8 cellular contexts compared by ENCODE assay signal in genomic region chr16:15897834-15898254, GRCh38. TPM values are rescaled to one million over a fixed set of nuclear protein-coding genes. Genes with fewer than 3 reads are reported as not detected.
DNase-seq lines count a peak whose midpoint lies in the region; ATAC-seq and TF ChIP-seq lines count a peak whose summit lies in the region.

No MANE protein-coding gene starts in this region.

- TF ChIP-seq CTCF in OCI-LY1 (IDR thresholded peaks at IDR 0.05; ENCODE audit: low read length) (no peak), fibroblast of the aortic adventitia (IDR thresholded peaks at IDR 0.05; ENCODE audit: insufficient read depth, low read length) (no peak), BE2C (IDR thresholded peaks at IDR 0.05; ENCODE audit: low read depth, low read length) (no peak)

- H3K9ac ChIP-seq in BLaER1 treated with 17β-estradiol and CSF1 and Interleukin-3, amounts not matched to agents 10 nM and 100 nM = peak overlapping the region in 5 of 11 experiments; percentile 11 to 51 (median 32); a peak in 3 of 22 replicates
- H3K9ac ChIP-seq in OCI-LY1 (ENCODE audit: low read length) = peak overlapping the region; percentile 12; the same call in 1 of the 2 replicates

- DNase-seq in fibroblast of the aortic adventitia (ENCODE audit: low read depth) (peak; percentile 29), BE2C (no peak), pons (ENCODE audit: low spot score) (no peak)

- H3K27me3 ChIP-seq in BLaER1 treated with 17β-estradiol and CSF1 and Interleukin-3, amounts not matched to agents 10 nM and 100 nM = no peaks in the 10 kb centered on the region
- H3K27me3 ChIP-seq in OCI-LY1 (ENCODE audit: insufficient read depth, low read length) (no peaks in the 10 kb centered on the region), BE2C (no peaks in the 10 kb centered on the region)

- H3K9me3 ChIP-seq in BLaER1 treated with 17β-estradiol and CSF1 and Interleukin-3, amounts not matched to agents 10 nM and 100 nM (replicated peaks in 1 of 11) = no peaks in the 10 kb centered on the region
- H3K9me3 ChIP-seq in OCI-LY1 (ENCODE audit: low read length) (no peaks in the 10 kb centered on the region), BE2C (no peaks in the 10 kb centered on the region; the same call in 1 of the 2 replicates)

- peak overlapping the region; percentile 86; the same call in 1 of the 2 replicates for H2AFZ ChIP-seq in OCI-LY1 (ENCODE audit: low read length)

- no peaks in the 10 kb centered on the region for H3K79me2 ChIP-seq in OCI-LY1 (ENCODE audit: insufficient read depth, low read length)

- peaks cover 18 to 34% (median 27%) of the 10 kb centered on the region in 10 experiments for H3K4me1 ChIP-seq in BLaER1 treated with 17β-estradiol and CSF1 and Interleukin-3, amounts not matched to agents 10 nM and 100 nM
- peaks cover 22% of the 10 kb centered on the region for H3K4me1 ChIP-seq in OCI-LY1 (ENCODE audit: insufficient read depth, low read length, severe bottlenecking)
- no peaks in the 10 kb centered on the region for H3K4me1 ChIP-seq in BE2C

- no peaks in the 10 kb centered on the region for H3K9me2 ChIP-seq in OCI-LY1 (ENCODE audit: low read depth, low read length)

- ATAC-seq in GM21529 (IDR thresholded peaks at IDR 0.05; ENCODE audit: unreplicated experiment) = peak; percentile 62
- no peak for ATAC-seq in HG03457 (IDR thresholded peaks at IDR 0.05; ENCODE audit: unreplicated experiment)
- no peak for ATAC-seq in HG03342 (IDR thresholded peaks at IDR 0.05; ENCODE audit: unreplicated experiment)

- H3K4me3 ChIP-seq in BLaER1 treated with 17β-estradiol and CSF1 and Interleukin-3, amounts not matched to agents 10 nM and 100 nM = no peak overlapping the region
- H3K4me3 ChIP-seq in OCI-LY1 (ENCODE audit: low read depth, low read length, poor library complexity, severe bottlenecking) = peak overlapping the region; percentile 40
- no peak overlapping the region for H3K4me3 ChIP-seq in fibroblast of the aortic adventitia (ENCODE audit: low read depth, low read length)
- no peak overlapping the region for H3K4me3 ChIP-seq in BE2C (ENCODE audit: low read depth, low read length)

- no peaks in the 10 kb centered on the region for H3K36me3 ChIP-seq in BLaER1 treated with 17β-estradiol and CSF1 and Interleukin-3, amounts not matched to agents 10 nM and 100 nM
- H3K36me3 ChIP-seq in OCI-LY1 (ENCODE audit: insufficient read depth, low read length) = no peaks in the 10 kb centered on the region
- no peaks in the 10 kb centered on the region for H3K36me3 ChIP-seq in BE2C

- H3K4me2 ChIP-seq in BLaER1 treated with 17β-estradiol and CSF1 and Interleukin-3, amounts not matched to agents 10 nM and 100 nM = peak overlapping the region; percentile 22 to 74 (median 53); a peak in 18 of 22 replicates
- peak overlapping the region; percentile 63 for H3K4me2 ChIP-seq in OCI-LY1 (ENCODE audit: low read length)

- no peaks in the 10 kb centered on the region for H4K20me1 ChIP-seq in BLaER1 treated with 17β-estradiol and CSF1 and Interleukin-3, amounts not matched to agents 10 nM and 100 nM
- H4K20me1 ChIP-seq in OCI-LY1 (ENCODE audit: insufficient read depth, low read length) = no peaks in the 10 kb centered on the region

- peak overlapping the region in 8 of 11 experiments; percentile 31 to 66 (median 46); a peak in 14 of 22 replicates for H3K27ac ChIP-seq in BLaER1 treated with 17β-estradiol and CSF1 and Interleukin-3, amounts not matched to agents 10 nM and 100 nM
- peak overlapping the region; percentile 68 for H3K27ac ChIP-seq in OCI-LY1 (ENCODE audit: low read depth, low read length, poor library complexity, severe bottlenecking)

- no peaks in the 10 kb centered on the region for H3F3A ChIP-seq in OCI-LY1 (ENCODE audit: insufficient read depth, low read length)

RNA-seq across cellular contexts. Expression of gene CEP20, which starts 9.4 kb away (rescaled TPM):
- 42.3 and 55.8 TPM in 2 replicates for total RNA-seq in fibroblast of the aortic adventitia (ENCODE audit: low replicate concordance)
- polyA plus RNA-seq in BE2C (2012; ENCODE audit: insufficient read depth, insufficient read length, low read depth) = 39.7 TPM

RNA-seq across cellular contexts. Expression of gene MYH11, which starts 41.0 kb away (rescaled TPM):
- total RNA-seq in fibroblast of the aortic adventitia (ENCODE audit: low replicate concordance) = 0.57 TPM in 1 of 2 replicates, not detected in the other
- 1.1 TPM for polyA plus RNA-seq in BE2C (2012; ENCODE audit: insufficient read depth, insufficient read length, low read depth)

RNA-seq across cellular contexts. Expression of gene ABCC1, which starts 51.6 kb away (rescaled TPM):
- 34.6 and 46.2 TPM in 2 replicates for total RNA-seq in fibroblast of the aortic adventitia (ENCODE audit: low replicate concordance)
- 84.0 TPM for polyA plus RNA-seq in BE2C (2012; ENCODE audit: insufficient read depth, insufficient read length, low read depth)
